In the genomic region with DNA sequence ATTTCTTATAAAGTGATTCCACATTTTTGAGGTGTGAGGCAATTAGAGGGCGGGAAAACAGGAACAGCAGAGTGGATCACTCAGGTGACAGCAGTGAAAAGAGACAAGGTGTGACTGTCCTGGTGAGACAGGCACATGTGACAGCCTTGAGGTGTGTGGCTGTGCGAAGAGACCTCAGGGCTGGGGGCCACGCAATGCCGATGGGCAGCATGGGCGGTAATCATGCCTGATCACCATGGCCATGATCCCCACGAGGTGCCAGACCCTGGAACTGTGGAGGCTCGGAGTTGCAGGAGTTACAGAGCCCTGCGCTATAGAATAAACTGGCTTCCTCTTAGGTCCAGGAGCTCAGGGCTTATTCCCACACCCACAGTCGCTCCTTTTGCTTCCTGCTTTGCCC, we compare ENCODE assay signal across 27 cellular contexts. TPM values are rescaled to one million over a fixed set of nuclear protein-coding genes. Genes with fewer than 3 reads are reported as not detected.
DNase-seq lines count a peak whose midpoint lies in the region; ATAC-seq and TF ChIP-seq lines count a peak whose summit lies in the region.
"Had no signal": no experiment of that assay in that cellular context is flagged by ENCODE, and none has a peak within 500 bp of the region (broad histone marks: within the 10 kb centered on the region; RNA-seq: fewer than 3 reads in every experiment).

No MANE protein-coding gene starts in this region.

- no peak for TF ChIP-seq POLR2A in breast epithelium (IDR thresholded peaks at IDR 0.05)

- no peak for TF ChIP-seq CTCF in breast epithelium (IDR thresholded peaks at IDR 0.05)
- no peak for TF ChIP-seq CTCF in mammary epithelial cell (conservative IDR thresholded peaks at IDR 0.05 in 1 of 2, IDR thresholded peaks at IDR 0.05 in 1 of 2; ENCODE audit: extremely low read depth in 1 of 2, insufficient read depth in 1 of 2, low read depth in 1 of 2, low read length in 2 of 2)
- no peak for TF ChIP-seq CTCF in VCaP (conservative IDR thresholded peaks at IDR 0.05)
- no peak for TF ChIP-seq CTCF in neural progenitor cell (IDR thresholded peaks at IDR 0.05)
- TF ChIP-seq CTCF in foreskin fibroblast (IDR thresholded peaks at IDR 0.05; ENCODE audit: low read depth, low read length): no peak

- 87% methylated on average over 9 of the region's 9 CpGs for WGBS in mammary epithelial cell (ENCODE audit: low coverage, missing lambda C conversion rate)

- no peak overlapping the region for H2AFZ ChIP-seq in mammary epithelial cell (ENCODE audit: low read depth, low read length)
- no peak overlapping the region for H2AFZ ChIP-seq in neural progenitor cell (replicated peaks)
- H2AFZ ChIP-seq: GM23248, PC-9 had no signal

- H4K20me1 ChIP-seq in mammary epithelial cell (ENCODE audit: insufficient read depth, low read length): no peaks in the 10 kb centered on the region
- peaks cover 20% of the 10 kb centered on the region for H4K20me1 ChIP-seq in neural progenitor cell (ENCODE audit: low read depth)

- CTCF ChIA-PET in mammary epithelial cell (lab: Charles Lee; ENCODE audit: low non-redundant PET): no interaction called here
- CTCF ChIA-PET in activated CD4-positive, alpha-beta memory T cell treated with anti-CD3 and anti-CD28 coated beads for 36 hours (lab: Charles Lee): interaction anchor here (2.5 kb wide), 1 partner anchor 9 kb away, joined by 9 read pairs; no protein-coding TSS in a partner anchor

- H3K4me1 ChIP-seq in breast epithelium (peaks cover 8 to 18% of the 10 kb centered on the region in 2 donors), mammary epithelial cell (ENCODE audit: insufficient read depth, low read length) (peaks cover 4% of the 10 kb centered on the region), neural progenitor cell (peaks cover 10% of the 10 kb centered on the region)

- H3K27ac ChIP-seq in breast epithelium (peak overlapping the region; percentile 13 to 43), mammary epithelial cell (ENCODE audit: insufficient read depth, low read depth, low read length) (no peak overlapping the region), VCaP (peak overlapping the region; percentile 9; the same call in 1 of the 2 replicates), neural progenitor cell (no peak overlapping the region)
- H3K27ac ChIP-seq: C4-2B, GM23248, KMS-11, PC-9, SK-N-MC had no signal

- H3K4me2 ChIP-seq in mammary epithelial cell (ENCODE audit: insufficient read depth, low read depth, low read length) (no peak overlapping the region), neural progenitor cell (no peak overlapping the region)
- H3K4me2 ChIP-seq: KMS-11, PC-9 had no signal

- H3K27me3 ChIP-seq in breast epithelium (no peaks in the 10 kb centered on the region), mammary epithelial cell (ENCODE audit: insufficient read depth, low read length) (no peaks in the 10 kb centered on the region), neural progenitor cell (no peaks in the 10 kb centered on the region)

- H3K9me3 ChIP-seq in breast epithelium (no peaks in the 10 kb centered on the region), mammary epithelial cell (replicated peaks; ENCODE audit: insufficient read depth, low read length) (no peaks in the 10 kb centered on the region), neural progenitor cell (ENCODE audit: low read depth) (no peaks in the 10 kb centered on the region)
- H3K9me3 ChIP-seq: HAP-1 had no signal

- BruUV-seq in mammary epithelial cell (replicated peaks; lab: Mats Ljungman, UMichigan): no TSS peak

- dilution Hi-C loops in mammary epithelial cell (cut with HindIII; ENCODE audit: low sequenced_read_pairs): loop anchor here (5.0 kb wide), 2 partner anchors 82 to 588 kb away; a partner anchor contains a TSS

- H3K36me3 Mint-ChIP-seq in neural progenitor cell: peaks cover 41% of the 10 kb centered on the region
- no peaks in the 10 kb centered on the region for H3K36me3 Mint-ChIP-seq in activated CD4-positive, alpha-beta memory T cell treated with anti-CD3 and anti-CD28 coated beads for 36 hours

- DNase-seq in breast epithelium (ENCODE audit: low spot score in 2 of 2) (no peak), mammary epithelial cell (no peak), neural progenitor cell (ENCODE audit: low spot score) (no peak), foreskin fibroblast (no peak), SW 1271 (lab: John Stamatoyannopoulos, UW) (no peak)
- no peak for DNase-seq in activated CD4-positive, alpha-beta memory T cell treated with anti-CD3 and anti-CD28 coated beads for 36 hours
- DNase-seq: AML-193, DMS53, GDM1, GM23248, IMR-90, NCI-H1105, NCI-H2029 treated with DMSO at 0.1 percent for 48 hours, NCI-H226, NCI-H510A treated with DMSO at 0.1 percent for 48 hours, NCI-H748 treated with DMSO at 0.1 percent for 48 hours, PC-9, RPMI8226, SHP77 treated with DMSO at 0.1 percent for 48 hours had no signal

- intact Hi-C loops in breast epithelium (cut with DNase I; ENCODE audit: low total_unique reads) (no loop called here), mammary epithelial cell (cut with micrococcal nuclease) (no loop called here)
- intact Hi-C loops in activated CD4-positive, alpha-beta memory T cell treated with anti-CD3 and anti-CD28 coated beads for 36 hours (cut with micrococcal nuclease): no loop called here

- H3K36me3 ChIP-seq in breast epithelium (no peaks in the 10 kb centered on the region), mammary epithelial cell (ENCODE audit: insufficient read depth, low read length) (peaks cover 25% of the 10 kb centered on the region), neural progenitor cell (no peaks in the 10 kb centered on the region)

- peak overlapping the region; percentile 48 for H3K4me3 Mint-ChIP-seq in neural progenitor cell
- H3K4me3 Mint-ChIP-seq in activated CD4-positive, alpha-beta memory T cell treated with anti-CD3 and anti-CD28 coated beads for 36 hours: no peak overlapping the region

- no peak for ATAC-seq in HG03135 (IDR thresholded peaks at IDR 0.05; ENCODE audit: unreplicated experiment)

- no peak overlapping the region for H3K9ac ChIP-seq in mammary epithelial cell (ENCODE audit: insufficient read depth, low read length)
- no peak overlapping the region for H3K9ac ChIP-seq in neural progenitor cell
- H3K9ac ChIP-seq: GM23248, KMS-11 had no signal

- H3K4me1 Mint-ChIP-seq in neural progenitor cell: peaks cover 26% of the 10 kb centered on the region
- peaks cover 8% of the 10 kb centered on the region for H3K4me1 Mint-ChIP-seq in activated CD4-positive, alpha-beta memory T cell treated with anti-CD3 and anti-CD28 coated beads for 36 hours (ENCODE audit: low read depth)

- peaks cover 6% of the 10 kb centered on the region for H3F3A ChIP-seq in neural progenitor cell (ENCODE audit: low read depth)

- POLR2A ChIA-PET in activated CD4-positive, alpha-beta memory T cell treated with anti-CD3 and anti-CD28 coated beads for 36 hours (lab: Charles Lee): no interaction called here

- no peaks in the 10 kb centered on the region for H3K9me3 Mint-ChIP-seq in neural progenitor cell
- H3K9me3 Mint-ChIP-seq in activated CD4-positive, alpha-beta memory T cell treated with anti-CD3 and anti-CD28 coated beads for 36 hours: no peaks in the 10 kb centered on the region

- no peak overlapping the region for H3K4me3 ChIP-seq in breast epithelium
- no peak overlapping the region for H3K4me3 ChIP-seq in mammary epithelial cell (replicated peaks in 1 of 3; ENCODE audit: insufficient read depth in 1 of 3, low read depth in 2 of 3, low read length in 3 of 3)
- no peak overlapping the region for H3K4me3 ChIP-seq in neural progenitor cell
- H3K4me3 ChIP-seq in foreskin fibroblast (ENCODE audit: low read depth in 1 of 2, low read length in 2 of 2): no peak overlapping the region
- H3K4me3 ChIP-seq: GM23248, HAP-1, PC-9, SK-N-MC had no signal

- peaks cover 11% of the 10 kb centered on the region for H3K27me3 Mint-ChIP-seq in neural progenitor cell (ENCODE audit: insufficient read depth, low read depth)
- H3K27me3 Mint-ChIP-seq in activated CD4-positive, alpha-beta memory T cell treated with anti-CD3 and anti-CD28 coated beads for 36 hours: no peaks in the 10 kb centered on the region

- H3K27ac Mint-ChIP-seq in neural progenitor cell: no peak overlapping the region
- H3K27ac Mint-ChIP-seq in activated CD4-positive, alpha-beta memory T cell treated with anti-CD3 and anti-CD28 coated beads for 36 hours: no peak overlapping the region

- H3K79me2 ChIP-seq in mammary epithelial cell (ENCODE audit: insufficient read depth, low read length): peaks cover 81% of the 10 kb centered on the region
- no peaks in the 10 kb centered on the region for H3K79me2 ChIP-seq in neural progenitor cell (ENCODE audit: low read depth)

- in situ Hi-C loops in mammary epithelial cell (cut with MboI; ENCODE audit: low sequenced_read_pairs in 2 of 2): no loop called here

RNA-seq across cellular contexts. Expression of a gene that starts 2.0 kb away (rescaled TPM):
- 10 to 100 TPM in 2 of 3 donors, 1 to 10 TPM in 1; 9.1 to 29.3 (median 27.2) TPM for total RNA-seq in breast epithelium
- total RNA-seq in mammary epithelial cell: 10 to 100 TPM in 1 of 2 donors, 1 to 10 TPM in 1; 3.7 to 16.1 TPM
- 5.2 TPM for polyA plus RNA-seq in mammary epithelial cell
- 1.2 TPM for polyA minus RNA-seq in mammary epithelial cell
- 6.9 and 12.0 TPM in 2 replicates for total RNA-seq in neural progenitor cell (ENCODE audit: low replicate concordance)
- 10 to 100 TPM in 1 of 2 experiments, 1 to 10 TPM in 1; 10.0 to 14.2 TPM for total RNA-seq in activated CD4-positive, alpha-beta memory T cell treated with anti-CD3 and anti-CD28 coated beads for 36 hours

RNA-seq across cellular contexts. Expression of a gene that starts 28.7 kb away (rescaled TPM):
- total RNA-seq in breast epithelium (10 to 100 TPM in 1 of 3 donors, 1 to 10 TPM in 1, under 1 TPM in 1; 0.33 to 61.8 (median 4.2) TPM), mammary epithelial cell (under 1 TPM in 1 of 2 donors, not detected in 1; 0.82 TPM), neural progenitor cell (ENCODE audit: low replicate concordance) (0.37 and 0.69 TPM in 2 replicates)
- 0.05 TPM for polyA plus RNA-seq in mammary epithelial cell
- not detected for polyA minus RNA-seq in mammary epithelial cell
- not detected for total RNA-seq in activated CD4-positive, alpha-beta memory T cell treated with anti-CD3 and anti-CD28 coated beads for 36 hours
- total RNA-seq: A172, IMR-90, PC-9 had no signal
- polyA plus RNA-seq: AG04450, GM23248, IMR-90 had no signal

RNA-seq across cellular contexts. Expression of a gene that starts 48.5 kb away (rescaled TPM):
- total RNA-seq in breast epithelium (1 to 10 TPM in 2 of 3 donors, not detected in 1; 2.0 to 5.9 TPM), mammary epithelial cell (not detected), neural progenitor cell (ENCODE audit: low replicate concordance) (not detected in 2 replicates)
- polyA plus RNA-seq in mammary epithelial cell: 0.03 TPM
- not detected for polyA minus RNA-seq in mammary epithelial cell
- total RNA-seq in activated CD4-positive, alpha-beta memory T cell treated with anti-CD3 and anti-CD28 coated beads for 36 hours: not detected
- total RNA-seq: A172, GM23248, IMR-90, PC-9 had no signal
- polyA plus RNA-seq: AG04450, GM23248, IMR-90 had no signal

RNA-seq across cellular contexts. Expression of a gene that starts 56.6 kb away (rescaled TPM):
- total RNA-seq in breast epithelium: 10 to 100 TPM in 2 of 3 donors, 1 to 10 TPM in 1; 6.0 to 14.9 (median 13.1) TPM
- total RNA-seq in mammary epithelial cell: under 1 TPM; under 0.01 to 0.31 TPM
- 1.2 TPM for polyA plus RNA-seq in mammary epithelial cell
- 19.9 TPM for polyA minus RNA-seq in mammary epithelial cell
- total RNA-seq in neural progenitor cell (ENCODE audit: low replicate concordance): not detected in 2 replicates
- total RNA-seq in activated CD4-positive, alpha-beta memory T cell treated with anti-CD3 and anti-CD28 coated beads for 36 hours: not detected
- total RNA-seq: A172, GM23248, IMR-90, PC-9 had no signal
- polyA plus RNA-seq: AG04450, GM23248, IMR-90 had no signal

Comparison
In these comparisons a context has a peak if more than half of its experiments do, and no peak if none do; other contexts are left out.
1. H3K27ac ChIP-seq: peak in breast epithelium (2 of 2) and VCaP (single experiment); none in mammary epithelial cell (single experiment) and neural progenitor cell (single experiment).